3 cellular contexts compared by ENCODE assay signal in genomic region chr18:58449366-58449935, GRCh38.
TF ChIP-seq lines count a peak whose summit lies in the region.

No MANE protein-coding gene starts in this region.

TF ChIP-seq in A549, 52 proteins besides CTCF, POLR2A, EP300 and RAD21 (continued from another document):
- TF ChIP-seq MAX (IDR thresholded peaks at IDR 0.05) = no peak
- no peak for TF ChIP-seq ZNF302 (CRISPR knock-in tag; IDR thresholded peaks at IDR 0.05)
- TF ChIP-seq HOXA7 (CRISPR knock-in tag; IDR thresholded peaks at IDR 0.05) = no peak
- no peak for TF ChIP-seq USF2 (IDR thresholded peaks at IDR 0.05)
- no peak for TF ChIP-seq CHD2 (IDR thresholded peaks at IDR 0.05; ENCODE audit: low read length, partially characterized antibody)
- TF ChIP-seq RCOR1 (IDR thresholded peaks at IDR 0.05; ENCODE audit: low read depth, low read length) = no peak
- TF ChIP-seq MAFK (IDR thresholded peaks at IDR 0.05; ENCODE audit: partially characterized antibody) = no peak
- TF ChIP-seq REST (IDR thresholded peaks at IDR 0.05) = no peak

TF ChIP-seq in HepG2, 621 proteins besides CTCF, POLR2A, EP300 and RAD21:
- TF ChIP-seq ZNF687 (CRISPR knock-in tag; IDR thresholded peaks at IDR 0.05) (peak; percentile 43), TRAFD1 (CRISPR knock-in tag; IDR thresholded peaks at IDR 0.05; ENCODE audit: borderline replicate concordance) (no peak)
TF ChIP-seq in HepG2: peak in this region for 1.

TF ChIP-seq in WTC11, 78 proteins besides CTCF, POLR2A, EP300 and RAD21 (continued from another document):
- TF ChIP-seq STAT6 (CRISPR knock-in tag; conservative IDR thresholded peaks at IDR 0.05; ENCODE audit: low read depth) (no peak), CDX4 (CRISPR knock-in tag; IDR thresholded peaks at IDR 0.05; ENCODE audit: borderline replicate concordance) (no peak), PRRX2 (CRISPR knock-in tag; IDR thresholded peaks at IDR 0.05) (no peak), ATF3 (CRISPR knock-in tag; conservative IDR thresholded peaks at IDR 0.05) (no peak), E2F1 (CRISPR knock-in tag; IDR thresholded peaks at IDR 0.05) (no peak), SOX15 (CRISPR knock-in tag; IDR thresholded peaks at IDR 0.05) (no peak), ZNF425 (CRISPR knock-in tag; conservative IDR thresholded peaks at IDR 0.05) (no peak)
